In genomic region chr7:9691286-9691685, GRCh38 we compare ENCODE assay signal across 20 cellular contexts.
"Had no signal": no experiment of that assay in that cellular context is flagged by ENCODE, and none has a peak within 500 bp of the region (broad histone marks: within the 10 kb centered on the region; RNA-seq: fewer than 3 reads in every experiment).

No MANE protein-coding gene starts in this region.

- H3K36me3 Mint-ChIP-seq: naive B cell; stimulated activated effector memory CD8-positive, alpha-beta T cell treated with anti-CD3 and anti-CD28 coated beads, Interleukin-12 subunit alpha, Interleukin-12 subunit beta, amount 100 ng/mL, for 72 hours; type B pancreatic cell had no signal

- H3K27me3 ChIP-seq: heart left ventricle, neutrophil, right lobe of liver, suprapubic skin, thyroid gland had no signal

- ATAC-seq: heart left ventricle; psoas muscle; right lobe of liver; stimulated activated effector memory CD8-positive, alpha-beta T cell treated with anti-CD3 and anti-CD28 coated beads, Interleukin-12 subunit alpha, Interleukin-12 subunit beta, amount 100 ng/mL, for 72 hours; stimulated activated naive CD8-positive, alpha-beta T cell treated with anti-CD3 and anti-CD28 coated beads, Interleukin-15, Interleukin-2, amounts not matched to agents 100 U/mL and 50 U/mL, for 24 hours had no signal

- DNase-seq: dermis blood vessel endothelial cell; effector CD4-positive, alpha-beta T cell; heart left ventricle; hippocampal formation; left ventricle myocardium inferior; mesenchymal stem cell; naive B cell; psoas muscle; retina; right lobe of liver; stimulated activated CD4-positive, alpha-beta T cell treated with anti-CD3 and anti-CD28 coated beads, Interleukin-4, amount 100 ng/mL, for 1 hour; stimulated activated CD8-positive, alpha-beta memory T cell treated with anti-CD3 and anti-CD28 coated beads, Interleukin-4, amount 100 ng/mL, for 48 hours; stimulated activated naive CD8-positive, alpha-beta T cell treated with anti-CD3 and anti-CD28 coated beads, Interleukin-15, Interleukin-2, amounts not matched to agents 100 U/mL and 50 U/mL, for 24 hours had no signal

- H3K27ac ChIP-seq: heart left ventricle, left ventricle myocardium inferior, neutrophil, psoas muscle, right lobe of liver, suprapubic skin, thyroid gland had no signal

- H3K4me1 Mint-ChIP-seq: naive B cell; nephron; stimulated activated effector memory CD8-positive, alpha-beta T cell treated with anti-CD3 and anti-CD28 coated beads, Interleukin-12 subunit alpha, Interleukin-12 subunit beta, amount 100 ng/mL, for 72 hours had no signal

- H3K4me3 ChIP-seq: heart left ventricle, left ventricle myocardium inferior, lung, psoas muscle, right lobe of liver, suprapubic skin, thyroid gland had no signal

- H3K27ac Mint-ChIP-seq: naive B cell; nephron; stimulated activated effector memory CD8-positive, alpha-beta T cell treated with anti-CD3 and anti-CD28 coated beads, Interleukin-12 subunit alpha, Interleukin-12 subunit beta, amount 100 ng/mL, for 72 hours; type B pancreatic cell had no signal

- H3K27me3 Mint-ChIP-seq: naive B cell, type B pancreatic cell had no signal

- H3K9me3 Mint-ChIP-seq: type B pancreatic cell had no signal

- H3K36me3 ChIP-seq: heart left ventricle, left ventricle myocardium inferior, neutrophil, suprapubic skin, thyroid gland had no signal

- H3K4me3 Mint-ChIP-seq: nephron; stimulated activated effector memory CD8-positive, alpha-beta T cell treated with anti-CD3 and anti-CD28 coated beads, Interleukin-12 subunit alpha, Interleukin-12 subunit beta, amount 100 ng/mL, for 72 hours; type B pancreatic cell had no signal

- H3K4me1 ChIP-seq: heart left ventricle, left ventricle myocardium inferior, psoas muscle, right lobe of liver, suprapubic skin, thyroid gland had no signal

- H3K9me3 ChIP-seq: neutrophil, psoas muscle, right lobe of liver, suprapubic skin, thyroid gland had no signal
